Comparison of ENCODE assay signal across 14 cellular contexts in genomic region chr2:27393225-27393624, GRCh38. TPM values are rescaled to one million over a fixed set of nuclear protein-coding genes. Genes with fewer than 3 reads are reported as not detected.
DNase-seq lines count a peak whose midpoint lies in the region; ATAC-seq lines count a peak whose summit lies in the region.
"Had no signal": no experiment of that assay in that cellular context is flagged by ENCODE, and none has a peak within 500 bp of the region (broad histone marks: within the 10 kb centered on the region; RNA-seq: fewer than 3 reads in every experiment).

No MANE protein-coding gene starts in this region.

- peaks cover 10 to 27% of the 10 kb centered on the region in 2 donors for H3K36me3 ChIP-seq in neuronal stem cell (replicated peaks in 1 of 2; ENCODE audit: control insufficient read depth in 2 of 2, insufficient read depth in 2 of 2, low read length in 2 of 2)

- CTCF ChIA-PET in activated CD4-positive, alpha-beta memory T cell treated with anti-CD3 and anti-CD28 coated beads for 36 hours (lab: Charles Lee): no interaction called here

- no peaks in the 10 kb centered on the region for H3K4me1 ChIP-seq in neuronal stem cell (ENCODE audit: control insufficient read depth in 2 of 2, insufficient read depth in 1 of 2, low read depth in 1 of 2, low read length in 2 of 2)
- H3K4me1 ChIP-seq: HAP-1 had no signal

- no CpG with 5 or more reads among the region's 33 CpGs for WGBS in neuronal stem cell (ENCODE audit: extremely low coverage in 2 of 2, insufficient read length in 2 of 2, insufficient replicate concordance in 1 of 2), 2 donors

- H3K27me3 Mint-ChIP-seq in T-helper 2 cell treated with Interferon-gamma antibody and Interleukin-4, amounts not matched to agents 5 μg/mL and 100 μg/mL, for 36 hours (ENCODE audit: low read depth): no peaks in the 10 kb centered on the region
- H3K27me3 Mint-ChIP-seq in activated CD4-positive, alpha-beta memory T cell treated with anti-CD3 and anti-CD28 coated beads for 36 hours: no peaks in the 10 kb centered on the region
- H3K27me3 Mint-ChIP-seq in immature natural killer cell (ENCODE audit: low read depth in 3 of 3): peaks cover 7 to 10% (median 10%) of the 10 kb centered on the region in 3 donors

- ATAC-seq in HG03342 (IDR thresholded peaks at IDR 0.05; ENCODE audit: unreplicated experiment) (no peak), HG03108 (IDR thresholded peaks at IDR 0.05; ENCODE audit: unreplicated experiment) (no peak)

- peaks cover 6% of the 10 kb centered on the region for H3K79me1 ChIP-seq in neuronal stem cell (ENCODE audit: low read depth, low read length)

- H3K9me3 ChIP-seq in neuronal stem cell (replicated peaks in 1 of 2; ENCODE audit: control insufficient read depth in 2 of 2, insufficient read depth in 1 of 2, low read depth in 1 of 2, low read length in 2 of 2): peaks cover 0 to 3% of the 10 kb centered on the region in 2 donors
- H3K9me3 ChIP-seq: HAP-1 had no signal

- no peak overlapping the region for H2BK120ac ChIP-seq in neuronal stem cell (ENCODE audit: low read depth, low read length)

- H3K14ac ChIP-seq in neuronal stem cell (ENCODE audit: low read length): no peak overlapping the region

- H2AK5ac ChIP-seq in neuronal stem cell (ENCODE audit: low read depth, low read length): no peak overlapping the region

- no peak overlapping the region for H3K4me3 ChIP-seq in neuronal stem cell (ENCODE audit: low read length in 2 of 2)
- H3K4me3 ChIP-seq: HAP-1 had no signal

- H3K4me1 Mint-ChIP-seq in T-helper 2 cell treated with Interferon-gamma antibody and Interleukin-4, amounts not matched to agents 5 μg/mL and 100 μg/mL, for 36 hours (ENCODE audit: low read depth): peaks cover 28% of the 10 kb centered on the region
- peaks cover 38% of the 10 kb centered on the region for H3K4me1 Mint-ChIP-seq in activated CD4-positive, alpha-beta memory T cell treated with anti-CD3 and anti-CD28 coated beads for 36 hours (ENCODE audit: low read depth)
- H3K4me1 Mint-ChIP-seq in immature natural killer cell: peaks cover 32 to 52% of the 10 kb centered on the region in 2 donors
- H3K4me1 Mint-ChIP-seq: CD14-positive monocyte had no signal

- POLR2A ChIA-PET in activated CD4-positive, alpha-beta memory T cell treated with anti-CD3 and anti-CD28 coated beads for 36 hours (lab: Charles Lee): no interaction called here

- no peak overlapping the region for H2BK12ac ChIP-seq in neuronal stem cell (ENCODE audit: low read length)

- H3K4ac ChIP-seq in neuronal stem cell (ENCODE audit: low read length): no peak overlapping the region

- H3K18ac ChIP-seq in neuronal stem cell (ENCODE audit: low read length): no peak overlapping the region

- no peak overlapping the region for H4K8ac ChIP-seq in neuronal stem cell (ENCODE audit: low read depth, low read length)

- intact Hi-C loops in activated CD4-positive, alpha-beta memory T cell treated with anti-CD3 and anti-CD28 coated beads for 36 hours (cut with micrococcal nuclease): no loop called here

- no peak overlapping the region for H2BK15ac ChIP-seq in neuronal stem cell (ENCODE audit: low read length)

- H3K4me2 ChIP-seq in neuronal stem cell (ENCODE audit: insufficient read depth, low read length, poor library complexity, severe bottlenecking): no peak overlapping the region

- peaks cover 30% of the 10 kb centered on the region for H3K36me3 Mint-ChIP-seq in T-helper 2 cell treated with Interferon-gamma antibody and Interleukin-4, amounts not matched to agents 5 μg/mL and 100 μg/mL, for 36 hours (ENCODE audit: low read depth)
- H3K36me3 Mint-ChIP-seq in activated CD4-positive, alpha-beta memory T cell treated with anti-CD3 and anti-CD28 coated beads for 36 hours: peaks cover 14% of the 10 kb centered on the region
- H3K36me3 Mint-ChIP-seq in immature natural killer cell: no peaks in the 10 kb centered on the region

- no peak for DNase-seq in T-helper 2 cell treated with Interferon-gamma antibody and Interleukin-4, amounts not matched to agents 5 μg/mL and 100 μg/mL, for 36 hours (ENCODE audit: low spot score)
- no peak for DNase-seq in T-helper 2 cell
- DNase-seq in activated CD4-positive, alpha-beta memory T cell treated with anti-CD3 and anti-CD28 coated beads for 36 hours: no peak
- DNase-seq in immature natural killer cell: no peak
- DNase-seq in neuronal stem cell (ENCODE audit: low spot score): no peak
- no peak for DNase-seq in EL
- DNase-seq: Calu3, DMS 273 treated with DMSO at 0.1 percent for 48 hours had no signal

- no peaks in the 10 kb centered on the region for H3K9me3 Mint-ChIP-seq in T-helper 2 cell treated with Interferon-gamma antibody and Interleukin-4, amounts not matched to agents 5 μg/mL and 100 μg/mL, for 36 hours
- H3K9me3 Mint-ChIP-seq in activated CD4-positive, alpha-beta memory T cell treated with anti-CD3 and anti-CD28 coated beads for 36 hours: no peaks in the 10 kb centered on the region
- no peaks in the 10 kb centered on the region for H3K9me3 Mint-ChIP-seq in immature natural killer cell
- H3K9me3 Mint-ChIP-seq: CD14-positive monocyte had no signal

- peak overlapping the region; percentile 58 for H3K27ac Mint-ChIP-seq in T-helper 2 cell treated with Interferon-gamma antibody and Interleukin-4, amounts not matched to agents 5 μg/mL and 100 μg/mL, for 36 hours
- peak overlapping the region; percentile 23 for H3K27ac Mint-ChIP-seq in activated CD4-positive, alpha-beta memory T cell treated with anti-CD3 and anti-CD28 coated beads for 36 hours
- H3K27ac Mint-ChIP-seq in immature natural killer cell: peak overlapping the region in 4 of 6 donors; percentile 66 to 94 (median 82)

- no peak overlapping the region for H3K4me3 Mint-ChIP-seq in T-helper 2 cell treated with Interferon-gamma antibody and Interleukin-4, amounts not matched to agents 5 μg/mL and 100 μg/mL, for 36 hours
- H3K4me3 Mint-ChIP-seq in activated CD4-positive, alpha-beta memory T cell treated with anti-CD3 and anti-CD28 coated beads for 36 hours: no peak overlapping the region
- H3K4me3 Mint-ChIP-seq in immature natural killer cell: peak overlapping the region in 2 of 5 donors; percentile 27
- H3K4me3 Mint-ChIP-seq: CD14-positive monocyte had no signal

- no peak overlapping the region for H4K91ac ChIP-seq in neuronal stem cell (ENCODE audit: low read depth, low read length, poor library complexity)

- no peak overlapping the region for H2BK5ac ChIP-seq in neuronal stem cell (ENCODE audit: low read length)

- H2AFZ ChIP-seq in neuronal stem cell (ENCODE audit: low read length): no peak overlapping the region

- no peak overlapping the region for H3K27ac ChIP-seq in neuronal stem cell (replicated peaks; ENCODE audit: low read length)
- H3K27ac ChIP-seq: 22Rv1, HL-60 had no signal

- no peak overlapping the region for H3K9ac ChIP-seq in neuronal stem cell (ENCODE audit: low read depth, low read length, poor library complexity)

- peak overlapping the region; percentile 73 for H3K23ac ChIP-seq in neuronal stem cell (ENCODE audit: low read depth, low read length, poor library complexity)

- no peaks in the 10 kb centered on the region for H3K27me3 ChIP-seq in neuronal stem cell (ENCODE audit: control insufficient read depth in 3 of 3, insufficient read depth in 3 of 3, low read depth in 1 of 3, low read length in 3 of 3)

RNA-seq across cellular contexts. Expression of gene ZNF513, which starts 12.7 kb away (rescaled TPM):
- total RNA-seq in activated CD4-positive, alpha-beta memory T cell treated with anti-CD3 and anti-CD28 coated beads for 36 hours: 1 to 10 TPM; 8.6 to 9.7 TPM
- polyA plus RNA-seq in immature natural killer cell: 1 to 10 TPM; 2.2 to 6.3 (median 2.7) TPM
- 13.7 TPM for polyA plus RNA-seq in neuronal stem cell (2013, experiment 1 of 2)
- polyA plus RNA-seq in neuronal stem cell (2013, experiment 2 of 2): 13.4 TPM

RNA-seq across cellular contexts. Expression of gene PPM1G, which starts 16.2 kb away (rescaled TPM):
- total RNA-seq in activated CD4-positive, alpha-beta memory T cell treated with anti-CD3 and anti-CD28 coated beads for 36 hours: 100 to 1,000 TPM; 127 to 132 TPM
- polyA plus RNA-seq in immature natural killer cell: 100 to 1,000 TPM in 2 of 3 donors, 10 to 100 TPM in 1; 71.3 to 116 (median 104) TPM
- polyA plus RNA-seq in neuronal stem cell (2013, experiment 1 of 2): 98.8 TPM
- 97.7 TPM for polyA plus RNA-seq in neuronal stem cell (2013, experiment 2 of 2)

RNA-seq across cellular contexts. Expression of gene SNX17, which starts 22.8 kb away (rescaled TPM):
- 10 to 100 TPM; 91.2 to 93.2 TPM for total RNA-seq in activated CD4-positive, alpha-beta memory T cell treated with anti-CD3 and anti-CD28 coated beads for 36 hours
- 100 to 1,000 TPM; 236 to 321 (median 261) TPM for polyA plus RNA-seq in immature natural killer cell
- polyA plus RNA-seq in neuronal stem cell (2013, experiment 1 of 2): 31.0 TPM
- 30.6 TPM for polyA plus RNA-seq in neuronal stem cell (2013, experiment 2 of 2)

RNA-seq across cellular contexts. Expression of gene EIF2B4, which starts 23.1 kb away (rescaled TPM):
- 10 to 100 TPM; 34.6 to 36.5 TPM for total RNA-seq in activated CD4-positive, alpha-beta memory T cell treated with anti-CD3 and anti-CD28 coated beads for 36 hours
- 10 to 100 TPM; 21.3 to 33.1 (median 24.7) TPM for polyA plus RNA-seq in immature natural killer cell
- polyA plus RNA-seq in neuronal stem cell (2013, experiment 1 of 2): 36.9 TPM
- 35.4 TPM for polyA plus RNA-seq in neuronal stem cell (2013, experiment 2 of 2)

RNA-seq across cellular contexts. Expression of gene NRBP1, which starts 35.2 kb away (rescaled TPM):
- 10 to 100 TPM; 80.8 to 82.7 TPM for total RNA-seq in activated CD4-positive, alpha-beta memory T cell treated with anti-CD3 and anti-CD28 coated beads for 36 hours
- 100 to 1,000 TPM in 2 of 3 donors, 10 to 100 TPM in 1; 85.7 to 154 (median 147) TPM for polyA plus RNA-seq in immature natural killer cell
- 62.2 TPM for polyA plus RNA-seq in neuronal stem cell (2013, experiment 1 of 2)
- 63.3 TPM for polyA plus RNA-seq in neuronal stem cell (2013, experiment 2 of 2)

Comparison
In these comparisons a context has a peak if more than half of its experiments do, and no peak if none do; other contexts are left out.
1. H3K27ac Mint-ChIP-seq: peak in every context shown above with its lines; median percentile 82 in immature natural killer cell; 58 in T-helper 2 cell treated with Interferon-gamma antibody and Interleukin-4, amounts not matched to agents 5 μg/mL and 100 μg/mL, for 36 hours; 23 in activated CD4-positive, alpha-beta memory T cell treated with anti-CD3 and anti-CD28 coated beads for 36 hours.